In genomic region chr15:45200001-45200798, GRCh38 we compare ENCODE assay signal across 8 cellular contexts. TPM values are rescaled to one million over a fixed set of nuclear protein-coding genes. Genes with fewer than 3 reads are reported as not detected.
A peak's percentile ranks its signal among the peaks of the same experiment; 100 is the strongest.
DNase-seq lines count a peak whose midpoint lies in the region; ATAC-seq and TF ChIP-seq lines count a peak whose summit lies in the region.

No MANE protein-coding gene starts in this region.

- H3K9ac ChIP-seq in NT2/D1 (ENCODE audit: insufficient read length, low read depth), result peak overlapping the region; percentile 82
- peak overlapping the region; percentile 91 to 96 for H3K9ac ChIP-seq in mucosa of rectum (ENCODE audit: low read depth in 1 of 2, low read length in 2 of 2)

- peak; percentile 68 for DNase-seq in COLO829 (ENCODE audit: low spot score)
- DNase-seq in HT1080 (ENCODE audit: low read depth), result peak; percentile 97
- peak; percentile 70 for DNase-seq in NT2/D1 (ENCODE audit: low read depth, low spot score)
- DNase-seq in activated CD8-positive, alpha-beta memory T cell treated with anti-CD3 and anti-CD28 coated beads, Interleukin-2, amount 50 U/mL, for 24 hours (ENCODE audit: extremely low read depth), result peak; percentile 97
- peak; percentile 68 for DNase-seq in epithelial cell of proximal tubule (ENCODE audit: low read depth)
- peak; percentile 94 to 98 for DNase-seq in stimulated activated CD8-positive, alpha-beta memory T cell treated with anti-CD3 and anti-CD28 coated beads, Interleukin-4, amount 100 ng/mL, for 4 hours (ENCODE audit: low read depth in 2 of 2, low spot score in 1 of 2)

- H3K4me3 ChIP-seq in NT2/D1 (ENCODE audit: insufficient read length, low read depth) (peak overlapping the region; percentile 62), epithelial cell of proximal tubule (ENCODE audit: low read depth, low read length) (peak overlapping the region; percentile 79), mucosa of rectum (ENCODE audit: low read length in 2 of 2) (peak overlapping the region; percentile 87 to 97)

- H3K27ac ChIP-seq in mucosa of rectum (ENCODE audit: low read depth in 2 of 2, low read length in 2 of 2), result peak overlapping the region; percentile 99 to 100

- ATAC-seq in GM21367 (IDR thresholded peaks at IDR 0.05; ENCODE audit: unreplicated experiment), result peak; percentile 32

- H3K4me1 ChIP-seq in NT2/D1 (ENCODE audit: insufficient read depth, insufficient read length), result peaks cover 2% of the 10 kb centered on the region
- peaks cover 10 to 12% of the 10 kb centered on the region in 2 donors for H3K4me1 ChIP-seq in mucosa of rectum (ENCODE audit: control insufficient read depth in 2 of 2, insufficient read depth in 2 of 2, low read length in 2 of 2)

- TF ChIP-seq CTCF in epithelial cell of proximal tubule (conservative IDR thresholded peaks at IDR 0.05; ENCODE audit: low read depth, low read length), result no peak

- H3K9me3 ChIP-seq in NT2/D1 (ENCODE audit: insufficient read depth, low read length), result no peaks in the 10 kb centered on the region
- no peaks in the 10 kb centered on the region for H3K9me3 ChIP-seq in mucosa of rectum (ENCODE audit: control insufficient read depth in 2 of 2, low read length in 2 of 2)

- H3K36me3 ChIP-seq in NT2/D1 (ENCODE audit: insufficient read depth, insufficient read length, low read length) (no peaks in the 10 kb centered on the region), mucosa of rectum (ENCODE audit: control insufficient read depth in 2 of 2, insufficient read depth in 2 of 2, low read length in 2 of 2) (no peaks in the 10 kb centered on the region)

- H3K27me3 ChIP-seq in NT2/D1 (ENCODE audit: insufficient read depth, insufficient read length) (no peaks in the 10 kb centered on the region), mucosa of rectum (ENCODE audit: control insufficient read depth in 2 of 2, insufficient read depth in 2 of 2, low read length in 2 of 2) (no peaks in the 10 kb centered on the region)

RNA-seq across cellular contexts. Expression of gene SHF, which starts 12.4 kb away (rescaled TPM):
- total RNA-seq in HT1080 (2014; rRNA removed; shearing (Covaris generic)), result 2.9 and 3.4 TPM in 2 replicates
- polyA plus RNA-seq in HT1080 (2015; cell fraction: cytosol; rRNA removed), result 2.7 TPM in 2 replicates
- 1.6 and 2.6 TPM in 2 replicates for polyA plus RNA-seq in HT1080 (2015; cell fraction: nucleus; rRNA removed)
- 0.80 and 1.1 TPM in 2 replicates for total RNA-seq in epithelial cell of proximal tubule

RNA-seq across cellular contexts. Expression of gene SLC28A2, which starts 51.8 kb away (rescaled TPM):
- 0.08 TPM in 1 of 2 replicates, not detected in the other for total RNA-seq in HT1080 (2014; rRNA removed; shearing (Covaris generic))
- polyA plus RNA-seq in HT1080 (2015; cell fraction: cytosol; rRNA removed), result not detected in 2 replicates
- polyA plus RNA-seq in HT1080 (2015; cell fraction: nucleus; rRNA removed), result not detected in 2 replicates
- not detected in 2 replicates for total RNA-seq in epithelial cell of proximal tubule

Comparison
In these comparisons a context has a peak if more than half of its experiments do, and no peak if none do; other contexts are left out.
1. Peak in every context shown above with its lines: DNase-seq, ATAC-seq, H3K4me3 ChIP-seq and H3K27ac ChIP-seq.